Comparison of ENCODE assay signal across 9 cellular contexts in the genomic region with DNA sequence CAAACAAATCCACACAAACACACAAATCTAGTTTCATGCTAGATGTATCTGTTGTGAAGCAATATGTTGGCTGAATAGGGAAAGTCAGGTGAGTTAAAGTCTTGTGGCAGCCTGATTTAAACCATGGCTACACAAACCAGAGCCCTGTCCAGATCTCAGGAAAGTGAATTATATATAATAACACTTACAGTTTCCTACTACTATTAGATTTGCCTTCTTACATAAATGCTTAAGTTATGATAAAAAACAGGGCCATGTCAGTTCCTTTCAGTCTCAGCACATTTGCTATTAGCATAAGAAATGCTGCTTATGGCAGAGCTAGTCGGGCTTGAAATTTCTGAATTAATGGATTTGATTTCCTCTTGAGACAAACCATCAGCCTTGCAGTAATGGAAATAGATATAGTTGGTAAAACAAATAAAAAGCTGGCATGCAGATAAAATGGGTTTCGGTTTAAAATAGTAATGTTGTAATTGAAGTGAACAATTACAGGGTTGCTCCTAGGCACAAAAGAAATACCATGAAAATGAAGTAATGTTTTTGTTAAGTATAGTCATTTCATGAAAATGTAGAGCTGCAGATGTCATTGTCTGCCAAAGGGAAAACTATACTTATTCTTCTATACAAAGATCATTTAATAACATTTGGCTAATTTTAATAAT.
DNase-seq lines count a peak whose midpoint lies in the region; ATAC-seq, FAIRE-seq and TF ChIP-seq lines count a peak whose summit lies in the region.
"Had no signal": no experiment of that assay in that cellular context is flagged by ENCODE, and none has a peak within 500 bp of the region (broad histone marks: within the 10 kb centered on the region; RNA-seq: fewer than 3 reads in every experiment).

No MANE protein-coding gene starts in this region.

- TF ChIP-seq CTCF in BE2C (IDR thresholded peaks at IDR 0.05; ENCODE audit: low read depth, low read length), result no peak
- no peak for TF ChIP-seq CTCF in choroid plexus epithelial cell (conservative IDR thresholded peaks at IDR 0.05; ENCODE audit: low read depth, low read length)

- peak; percentile 54 for DNase-seq in BE2C
- DNase-seq in NCI-H1694 treated with DMSO at 0.1 percent for 48 hours (lab: John Stamatoyannopoulos, UW), result peak; percentile 85
- DNase-seq in choroid plexus epithelial cell (ENCODE audit: low read depth), result peak; percentile 70
- DNase-seq in activated naive CD4-positive, alpha-beta T cell treated with anti-CD3 and anti-CD28 coated beads for 36 hours, result no peak
- no peak for DNase-seq in HuH-7.5 (ENCODE audit: low spot score)
- no peak for DNase-seq in urothelium cell line (ENCODE audit: low spot score)
- DNase-seq: erythroblast had no signal

- H3K27ac Mint-ChIP-seq in activated naive CD4-positive, alpha-beta T cell treated with anti-CD3 and anti-CD28 coated beads for 36 hours, result no peak overlapping the region

- H3K4me1 Mint-ChIP-seq in activated naive CD4-positive, alpha-beta T cell treated with anti-CD3 and anti-CD28 coated beads for 36 hours (ENCODE audit: low read depth), result no peaks in the 10 kb centered on the region

- no peak for ATAC-seq in HG03175 (IDR thresholded peaks at IDR 0.05; ENCODE audit: unreplicated experiment)

- peak overlapping the region; percentile 68 for H3K27ac ChIP-seq in muscle layer of duodenum (ENCODE audit: low read length)

- H3K9me3 ChIP-seq in BE2C (no peaks in the 10 kb centered on the region), muscle layer of duodenum (ENCODE audit: control insufficient read depth in 1 of 2, low read length in 2 of 2) (peaks cover 0 to 3% of the 10 kb centered on the region in 2 donors)

- H3K4me1 ChIP-seq in BE2C (peaks cover 35% of the 10 kb centered on the region), muscle layer of duodenum (ENCODE audit: control insufficient read depth in 1 of 2, insufficient read depth in 2 of 2, low read length in 2 of 2) (peaks cover 21 to 50% of the 10 kb centered on the region in 2 donors)

- intact Hi-C loops in activated naive CD4-positive, alpha-beta T cell treated with anti-CD3 and anti-CD28 coated beads for 36 hours (cut with micrococcal nuclease), result no loop called here

- H3K9me3 Mint-ChIP-seq in activated naive CD4-positive, alpha-beta T cell treated with anti-CD3 and anti-CD28 coated beads for 36 hours, result no peaks in the 10 kb centered on the region

- H3K36me3 Mint-ChIP-seq in activated naive CD4-positive, alpha-beta T cell treated with anti-CD3 and anti-CD28 coated beads for 36 hours (ENCODE audit: low read depth), result no peaks in the 10 kb centered on the region

- no peaks in the 10 kb centered on the region for H3K36me3 ChIP-seq in BE2C
- no peaks in the 10 kb centered on the region for H3K36me3 ChIP-seq in muscle layer of duodenum (ENCODE audit: control insufficient read depth in 1 of 2, insufficient read depth in 2 of 2, low read length in 2 of 2)

- CTCF ChIA-PET in activated naive CD4-positive, alpha-beta T cell treated with anti-CD3 and anti-CD28 coated beads for 36 hours (lab: Charles Lee), result no interaction called here

- H3K27me3 Mint-ChIP-seq in activated naive CD4-positive, alpha-beta T cell treated with anti-CD3 and anti-CD28 coated beads for 36 hours (ENCODE audit: low read depth), result no peaks in the 10 kb centered on the region

- H3K27me3 ChIP-seq in BE2C (no peaks in the 10 kb centered on the region), muscle layer of duodenum (ENCODE audit: low read depth, low read length) (no peaks in the 10 kb centered on the region)

- H3K4me3 Mint-ChIP-seq in activated naive CD4-positive, alpha-beta T cell treated with anti-CD3 and anti-CD28 coated beads for 36 hours, result no peak overlapping the region

- FAIRE-seq in urothelium cell line (lab: Jason Lieb, UNC), result no peak

- peak overlapping the region; percentile 45 for H3K4me3 ChIP-seq in BE2C (ENCODE audit: low read depth, low read length)
- no peak overlapping the region for H3K4me3 ChIP-seq in choroid plexus epithelial cell (ENCODE audit: low read depth, low read length)
- H3K4me3 ChIP-seq in muscle layer of duodenum (ENCODE audit: low read depth in 1 of 2, low read length in 2 of 2), result no peak overlapping the region

Comparison
In these comparisons a context has a peak if more than half of its experiments do, and no peak if none do; other contexts are left out.
1. DNase-seq: peak in BE2C (single experiment), NCI-H1694 treated with DMSO at 0.1 percent for 48 hours (single experiment) and choroid plexus epithelial cell (single experiment); none in activated naive CD4-positive, alpha-beta T cell treated with anti-CD3 and anti-CD28 coated beads for 36 hours (single experiment), HuH-7.5 (single experiment) and urothelium cell line (single experiment).